ENCODE assay signal across 7 cellular contexts in the genomic region with DNA sequence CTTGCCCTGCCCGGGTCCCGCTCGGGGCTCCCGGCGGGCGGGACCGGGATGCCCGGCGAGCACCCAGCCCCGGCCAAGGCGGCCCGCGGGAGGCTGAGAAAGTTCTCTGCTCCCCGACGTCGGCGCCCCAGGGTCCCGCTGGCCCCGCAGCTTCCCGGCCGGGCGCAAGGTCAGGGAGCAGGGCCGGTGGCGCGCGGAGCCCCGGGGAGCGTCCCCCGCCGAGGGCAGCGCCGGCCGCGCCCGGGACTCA. TPM values are rescaled to one million over a fixed set of nuclear protein-coding genes. Genes with fewer than 3 reads are reported as not detected.
DNase-seq lines count a peak whose midpoint lies in the region; ATAC-seq, FAIRE-seq and TF ChIP-seq lines count a peak whose summit lies in the region.

No MANE protein-coding gene starts in this region.

- CTCF ChIA-PET in endothelial cell of umbilical vein (lab: Charles Lee) = interaction anchor here (0.6 to 2.3 kb wide), 6 partner anchors 43 to 245 kb away, joined by 3 to 22 read pairs (median 7); no protein-coding TSS in a partner anchor

- TF ChIP-seq POLR2A in endothelial cell of umbilical vein (IDR thresholded peaks at IDR 0.05; ENCODE audit: low read depth, low read length) (no peak), GM12892 (IDR thresholded peaks at IDR 0.05; ENCODE audit: low read depth, low read length) (no peak)

- POLR2A ChIA-PET in endothelial cell of umbilical vein (lab: Charles Lee) = no interaction called here

- H3K27ac ChIP-seq in endothelial cell of umbilical vein (ENCODE audit: insufficient read depth, low read depth, low read length) (no peak overlapping the region), psoas muscle (no peak overlapping the region)

- H3K9me1 ChIP-seq in endothelial cell of umbilical vein (replicated peaks; ENCODE audit: control insufficient read depth, extremely low read depth, insufficient read depth, low read length) = no peaks in the 10 kb centered on the region

- H2AFZ ChIP-seq in endothelial cell of umbilical vein (ENCODE audit: low read depth, low read length) = peak overlapping the region; percentile 79

- ATAC-seq in GM19468 (IDR thresholded peaks at IDR 0.05; ENCODE audit: extremely low read depth, unreplicated experiment) (peak; percentile 13), HG03565 (IDR thresholded peaks at IDR 0.05; ENCODE audit: unreplicated experiment) (peak; percentile 30), psoas muscle (peak in 3 of 4 donors; percentile 31 to 46 (median 45))

- WGBS in psoas muscle, 3 donors = 0 to 1% (median 1%) methylated on average over 14 to 35 of the region's 35 CpGs

- H3K4me3 ChIP-seq in endothelial cell of umbilical vein (replicated peaks in 1 of 3; ENCODE audit: insufficient read depth in 1 of 3, low read depth in 1 of 3, low read length in 3 of 3) (peak overlapping the region; percentile 25 to 73 (median 41)), psoas muscle (peak overlapping the region; percentile 78)

- FAIRE-seq in endothelial cell of umbilical vein (lab: Jason Lieb, UNC) = no peak
- FAIRE-seq in GM12892 (lab: Jason Lieb, UNC) = no peak

- intact Hi-C loops in endothelial cell of umbilical vein (cut with micrococcal nuclease) (loop anchor here (1.0 to 5.0 kb wide), 8 partner anchors 45 to 246 kb away; no protein-coding TSS in a partner anchor), psoas muscle (cut with DNase I) (loop anchor here (2.0 to 5.0 kb wide), 3 partner anchors 36 to 246 kb away; no protein-coding TSS in a partner anchor)

- H3K9me3 ChIP-seq in endothelial cell of umbilical vein (replicated peaks; ENCODE audit: control insufficient read depth, insufficient read depth, low read length) (no peaks in the 10 kb centered on the region), psoas muscle (no peaks in the 10 kb centered on the region)

- H3K79me2 ChIP-seq in endothelial cell of umbilical vein (ENCODE audit: control insufficient read depth, insufficient read depth, low read length) = no peaks in the 10 kb centered on the region

- TF ChIP-seq CTCF in endothelial cell of umbilical vein (IDR thresholded peaks at IDR 0.05; ENCODE audit: extremely low read depth in 1 of 2, insufficient read depth in 1 of 2, low read depth in 1 of 2, low read length in 2 of 2) (no peak), psoas muscle (IDR thresholded peaks at IDR 0.05) (no peak)

- no TSS peak for BruUV-seq in endothelial cell of umbilical vein (replicated peaks; lab: Mats Ljungman, UMichigan)

- H3K9ac ChIP-seq in endothelial cell of umbilical vein (replicated peaks; ENCODE audit: extremely low read depth, insufficient read depth, low read length) = peak overlapping the region; percentile 26

- DNase-seq in endothelial cell of umbilical vein (ENCODE audit: low read depth, low spot score) = no peak
- no peak for DNase-seq in psoas muscle
- DNase-seq in NOMO-1 treated with DMSO at 0.1 percent for 48 hours (lab: John Stamatoyannopoulos, UW; ENCODE audit: unreplicated experiment) = no peak
- DNase-seq in iPS-NIHi7 (ENCODE audit: extremely low spot score) = no peak
- no peak for DNase-seq in GM12892 (ENCODE audit: insufficient read length)

- H3K4me2 ChIP-seq in endothelial cell of umbilical vein (ENCODE audit: insufficient read depth, low read length) = peak overlapping the region; percentile 71

- H3K36me3 ChIP-seq in endothelial cell of umbilical vein (ENCODE audit: control insufficient read depth in 2 of 2, extremely low read depth in 1 of 2, insufficient read depth in 2 of 2, low read length in 2 of 2) (no peaks in the 10 kb centered on the region), psoas muscle (ENCODE audit: insufficient read depth in 1 of 2, low read depth in 1 of 2) (no peaks in the 10 kb centered on the region)

- no peaks in the 10 kb centered on the region for H4K20me1 ChIP-seq in endothelial cell of umbilical vein (replicated peaks; ENCODE audit: control insufficient read depth, extremely low read depth, insufficient read depth, low read length)

- H3K27me3 ChIP-seq in endothelial cell of umbilical vein (ENCODE audit: control insufficient read depth in 2 of 2, insufficient read depth in 2 of 2, low read length in 2 of 2) = peaks cover 29 to 41% of the 10 kb centered on the region in 2 experiments
- peaks cover 0 to 27% (median 0%) of the 10 kb centered on the region in 3 donors for H3K27me3 ChIP-seq in psoas muscle (ENCODE audit: insufficient read depth in 3 of 3, low read length in 2 of 3)

- peaks cover 6% of the 10 kb centered on the region for H3K4me1 ChIP-seq in endothelial cell of umbilical vein (ENCODE audit: control insufficient read depth, extremely low read depth, insufficient read depth, low read length)
- H3K4me1 ChIP-seq in psoas muscle = peaks cover 5% of the 10 kb centered on the region

- dilution Hi-C loops in endothelial cell of umbilical vein (cut with MboI; ENCODE audit: extremely low pct_ligation_motif_present, low sequenced_read_pairs) = no loop called here

TF ChIP-seq in endothelial cell of umbilical vein, 7 proteins besides CTCF, POLR2A, EP300 and RAD21:
- TF ChIP-seq EZH2 (IDR thresholded peaks at IDR 0.05; ENCODE audit: borderline replicate concordance, low read depth, low read length, severe bottlenecking) = no peak
- TF ChIP-seq MYC (IDR thresholded peaks at IDR 0.05; ENCODE audit: low read depth, low read length) = no peak
- no peak for TF ChIP-seq FOS (IDR thresholded peaks at IDR 0.05; ENCODE audit: borderline replicate concordance, insufficient read depth, low read length)
- no peak for TF ChIP-seq POLR2AphosphoS5 (IDR thresholded peaks at IDR 0.05; ENCODE audit: insufficient read depth, low read depth, low read length)

RNA-seq across cellular contexts. Expression of a gene that starts 0.3 kb away (rescaled TPM):
- 8.8 and 15.5 TPM in 2 replicates for total RNA-seq in endothelial cell of umbilical vein
- polyA plus RNA-seq in endothelial cell of umbilical vein = 2.5 and 4.0 TPM in 2 replicates
- polyA plus RNA-seq in endothelial cell of umbilical vein (2011; cell fraction: cytosol; rRNA removed) = 2.9 and 3.4 TPM in 2 replicates
- polyA plus RNA-seq in endothelial cell of umbilical vein (2011; cell fraction: nucleus; rRNA removed) = 2.4 and 3.1 TPM in 2 replicates
- 12.5 and 20.1 TPM in 2 replicates for polyA plus RNA-seq in endothelial cell of umbilical vein (2012)
- 2.3 and 5.9 TPM in 2 replicates for polyA minus RNA-seq in endothelial cell of umbilical vein
- 1.4 TPM for polyA minus RNA-seq in endothelial cell of umbilical vein (2011; cell fraction: cytosol; rRNA and poly(A)+ RNA removed)
- polyA minus RNA-seq in endothelial cell of umbilical vein (2011; cell fraction: nucleus; rRNA and poly(A)+ RNA removed) = 1.5 and 3.3 TPM in 2 replicates
- total RNA-seq in psoas muscle = 10 to 100 TPM in 2 of 4 donors, 1 to 10 TPM in 2; 2.1 to 20.8 (median 8.8) TPM
- polyA plus RNA-seq in psoas muscle = 1 to 10 TPM; 2.1 to 2.7 (median 2.4) TPM
- polyA plus RNA-seq in GM12892 (2012; ENCODE audit: missing spikeins) = 0.30 TPM
